Comparison of ENCODE assay signal across 28 cellular contexts in genomic region chr7:80220022-80220421, GRCh38.
"Had no signal": no experiment of that assay in that cellular context is flagged by ENCODE, and none has a peak within 500 bp of the region (broad histone marks: within the 10 kb centered on the region; RNA-seq: fewer than 3 reads in every experiment).

No MANE protein-coding gene starts in this region.

- H3K4me1 Mint-ChIP-seq: activated T-helper 17 cell treated with anti-CD3 and anti-CD28 coated beads, Interleukin-2, amount 50 U/mL, for 72 hours; central memory CD8-positive, alpha-beta T cell had no signal

- H3K36me3 Mint-ChIP-seq: activated naive CD8-positive, alpha-beta T cell treated with anti-CD3 and anti-CD28 coated beads for 36 hours had no signal

- H3K27ac ChIP-seq: ascending aorta, cardiac muscle cell, PC-9, RWPE1 had no signal

- H3K27me3 Mint-ChIP-seq: activated CD4-positive, alpha-beta T cell treated with anti-CD3 and anti-CD28 coated beads, Interleukin-2, amount 10 ng/mL, durations not matched to agents 24 days and 14 days; activated CD8-positive, alpha-beta T cell treated with anti-CD3 and anti-CD28 coated beads for 36 hours; activated naive CD8-positive, alpha-beta T cell treated with anti-CD3 and anti-CD28 coated beads for 36 hours; activated T-helper 17 cell treated with anti-CD3 and anti-CD28 coated beads, Interleukin-2, amount 50 U/mL, for 72 hours; central memory CD8-positive, alpha-beta T cell had no signal

- H3K9me3 ChIP-seq: ascending aorta had no signal

- H3K4me3 ChIP-seq: ascending aorta, cardiac muscle cell, K562, PC-9 had no signal

- DNase-seq: activated CD4-positive, alpha-beta T cell treated with anti-CD3 and anti-CD28 coated beads, Interleukin-2, amount 10 ng/mL, durations not matched to agents 24 days and 14 days; activated CD4-positive, alpha-beta T cell treated with anti-CD3 and anti-CD28 coated beads, Interleukin-2, amount 50 U/mL, for 4 hours; activated CD8-positive, alpha-beta T cell treated with anti-CD3 and anti-CD28 coated beads for 36 hours; activated effector memory CD4-positive, alpha-beta T cell treated with anti-CD3 and anti-CD28 coated beads, Interleukin-2, amount 50 U/mL, for 16 hours; activated naive CD4-positive, alpha-beta T cell; activated naive CD4-positive, alpha-beta T cell treated with anti-CD3 and anti-CD28 coated beads, Interleukin-2, amount 50 U/mL, for 16 hours; activated naive CD8-positive, alpha-beta T cell treated with anti-CD3 and anti-CD28 coated beads for 36 hours; activated T-cell treated with anti-CD3 and anti-CD28 coated beads, Interleukin-2, amount 50 U/mL, for 1 hour; activated T-cell treated with anti-CD3 and anti-CD28 coated beads, Interleukin-2, amount 50 U/mL, for 72 hours; amniotic stem cell; NCI-H1105; NCI-H1417 treated with DMSO at 0.1 percent for 48 hours; NCI-H187 treated with DMSO at 0.1 percent for 48 hours; NCI-H2081; NCI-H226; NCI-H446 treated with DMSO at 0.1 percent for 48 hours; NCI-H524; NCI-H69; NCI-H82; PC-9 had no signal

- H3K36me3 ChIP-seq: cardiac muscle cell had no signal

- H3K27me3 ChIP-seq: ascending aorta, cardiac muscle cell had no signal

- H3K4me2 ChIP-seq: PC-9 had no signal

- H2AFZ ChIP-seq: PC-9 had no signal

- H3K27ac Mint-ChIP-seq: activated CD4-positive, alpha-beta T cell treated with anti-CD3 and anti-CD28 coated beads, Interleukin-2, amount 10 ng/mL, durations not matched to agents 24 days and 14 days; activated CD8-positive, alpha-beta T cell treated with anti-CD3 and anti-CD28 coated beads for 36 hours; activated naive CD8-positive, alpha-beta T cell treated with anti-CD3 and anti-CD28 coated beads for 36 hours; activated T-cell treated with anti-CD3 and anti-CD28 coated beads, Interleukin-2, amount 50 U/mL, for 72 hours; activated T-helper 17 cell treated with anti-CD3 and anti-CD28 coated beads, Interleukin-2, amount 50 U/mL, for 72 hours; T-helper 2 cell treated with Interferon-gamma antibody and Interleukin-4, amounts not matched to agents 5 μg/mL and 100 μg/mL, for 36 hours had no signal

- H3K4me3 Mint-ChIP-seq: activated CD4-positive, alpha-beta T cell treated with anti-CD3 and anti-CD28 coated beads, Interleukin-2, amount 10 ng/mL, durations not matched to agents 24 days and 14 days; activated CD8-positive, alpha-beta T cell treated with anti-CD3 and anti-CD28 coated beads for 36 hours; activated naive CD8-positive, alpha-beta T cell treated with anti-CD3 and anti-CD28 coated beads for 36 hours; activated T-cell treated with anti-CD3 and anti-CD28 coated beads, Interleukin-2, amount 50 U/mL, for 72 hours; activated T-helper 17 cell treated with anti-CD3 and anti-CD28 coated beads, Interleukin-2, amount 50 U/mL, for 72 hours; central memory CD8-positive, alpha-beta T cell; T-helper 2 cell treated with Interferon-gamma antibody and Interleukin-4, amounts not matched to agents 5 μg/mL and 100 μg/mL, for 36 hours had no signal

- ATAC-seq: activated CD8-positive, alpha-beta T cell treated with anti-CD3 and anti-CD28 coated beads for 36 hours; activated T-cell treated with anti-CD3 and anti-CD28 coated beads, Interleukin-2, amount 50 U/mL, for 72 hours; activated T-helper 17 cell treated with anti-CD3 and anti-CD28 coated beads, Interleukin-2, amount 50 U/mL, for 72 hours; K562; Right ventricle myocardium inferior had no signal

- H3K9me3 Mint-ChIP-seq: activated CD4-positive, alpha-beta T cell treated with anti-CD3 and anti-CD28 coated beads, Interleukin-2, amount 10 ng/mL, durations not matched to agents 24 days and 14 days; activated CD8-positive, alpha-beta T cell treated with anti-CD3 and anti-CD28 coated beads for 36 hours; activated naive CD8-positive, alpha-beta T cell treated with anti-CD3 and anti-CD28 coated beads for 36 hours; activated T-cell treated with anti-CD3 and anti-CD28 coated beads, Interleukin-2, amount 50 U/mL, for 72 hours; T-helper 2 cell treated with Interferon-gamma antibody and Interleukin-4, amounts not matched to agents 5 μg/mL and 100 μg/mL, for 36 hours had no signal

- H3K4me1 ChIP-seq: ascending aorta had no signal
